Comparison of ENCODE assay signal across 19 cellular contexts in the genomic region with DNA sequence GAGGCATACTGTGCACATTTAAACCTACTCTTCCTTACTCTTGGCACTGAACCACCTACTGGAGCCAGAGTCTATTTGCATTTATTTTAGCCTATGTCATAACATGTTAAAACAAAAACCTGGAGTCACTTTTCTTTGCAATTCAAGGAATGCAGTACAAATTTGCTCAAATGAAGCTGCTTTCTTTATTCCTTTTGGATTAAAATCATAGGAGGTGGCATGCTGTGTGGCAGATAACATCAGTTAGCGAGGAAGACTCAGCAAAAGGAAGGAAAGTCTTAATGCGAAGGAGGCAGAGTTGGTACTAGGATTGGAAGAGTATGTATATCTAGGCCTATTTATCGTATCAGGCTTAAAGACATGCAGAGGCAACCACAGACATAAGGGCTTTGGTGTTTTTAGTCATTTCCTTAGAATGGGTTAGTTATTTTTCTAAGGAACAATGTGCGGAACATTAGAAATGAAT.
A peak's percentile ranks its signal among the peaks of the same experiment; 100 is the strongest.
DNase-seq lines count a peak whose midpoint lies in the region; ATAC-seq, FAIRE-seq and TF ChIP-seq lines count a peak whose summit lies in the region.
"Had no signal": no experiment of that assay in that cellular context is flagged by ENCODE, and none has a peak within 500 bp of the region (broad histone marks: within the 10 kb centered on the region; RNA-seq: fewer than 3 reads in every experiment).

No MANE protein-coding gene starts in this region.

- H3K4me2 ChIP-seq in keratinocyte (ENCODE audit: control insufficient read depth, extremely low read depth, insufficient read depth, low read depth, low read length): peak overlapping the region; percentile 56

- ATAC-seq in GM21528 (IDR thresholded peaks at IDR 0.05; ENCODE audit: low FRiP score, unreplicated experiment): no peak
- no peak for ATAC-seq in HG03135 (IDR thresholded peaks at IDR 0.05; ENCODE audit: unreplicated experiment)
- ATAC-seq in HG03439 (IDR thresholded peaks at IDR 0.05; ENCODE audit: unreplicated experiment): no peak
- ATAC-seq: body of pancreas; HCT116; left ventricle myocardium superior; stimulated activated naive CD8-positive, alpha-beta T cell treated with anti-CD3 and anti-CD28 coated beads, Interleukin-15, amount 100 ng/mL, for 72 hours had no signal

- H3K4me3 ChIP-seq in AG04449 (ENCODE audit: low read depth, low read length): peak overlapping the region; percentile 31
- no peak overlapping the region for H3K4me3 ChIP-seq in brain microvascular endothelial cell (ENCODE audit: low read depth, low read length)
- peak overlapping the region in 2 of 3 experiments; percentile 24 to 43 for H3K4me3 ChIP-seq in keratinocyte (ENCODE audit: control insufficient read depth in 2 of 3, extremely low read depth in 1 of 3, insufficient read depth in 2 of 3, low read depth in 1 of 3, low read length in 3 of 3)
- H3K4me3 ChIP-seq: body of pancreas, ovary had no signal

- FAIRE-seq in keratinocyte (lab: Jason Lieb, UNC): peak; percentile 72

- TF ChIP-seq CTCF in AG04449 (IDR thresholded peaks at IDR 0.05; ENCODE audit: insufficient read depth, low read length, missing control alignments) (no peak), brain microvascular endothelial cell (IDR thresholded peaks at IDR 0.05; ENCODE audit: low read depth, low read length, missing control alignments) (peak; percentile 10), keratinocyte (optimal IDR thresholded peaks at IDR 0.05 in 1 of 3, IDR thresholded peaks at IDR 0.05 in 1 of 3, conservative IDR thresholded peaks at IDR 0.05 in 1 of 3; ENCODE audit: extremely low read depth in 1 of 3, insufficient read depth in 2 of 3, low read length in 3 of 3) (no peak)

- dilution Hi-C loops in keratinocyte (cut with MboI; ENCODE audit: extremely low pct_ligation_motif_present, low sequenced_read_pairs): no loop called here

- POLR2A ChIA-PET in AG04449 (lab: Yijun Ruan, JAX): interaction anchor here (0.6 kb wide), 1 partner anchor 1695 kb away, joined by 3 read pairs; no protein-coding TSS in a partner anchor

- H3K9me3 ChIP-seq in keratinocyte (ENCODE audit: control insufficient read depth, low read depth, low read length): no peaks in the 10 kb centered on the region
- H3K9me3 ChIP-seq: body of pancreas, ovary had no signal

- peak overlapping the region; percentile 40 for H2AFZ ChIP-seq in keratinocyte (ENCODE audit: control insufficient read depth, low read length)

- peaks cover 2% of the 10 kb centered on the region for H3K9me1 ChIP-seq in keratinocyte (ENCODE audit: control insufficient read depth, extremely low read depth, insufficient read depth, low read length)

- H4K20me1 ChIP-seq in keratinocyte (ENCODE audit: control insufficient read depth, extremely low read depth, insufficient read depth, low read length): no peaks in the 10 kb centered on the region

- H3K27ac ChIP-seq in brain microvascular endothelial cell (peak overlapping the region; percentile 41), keratinocyte (ENCODE audit: control insufficient read depth, insufficient read depth, low read length) (no peak overlapping the region)
- H3K27ac ChIP-seq: body of pancreas, ovary had no signal

- no peak overlapping the region for H3K9ac ChIP-seq in keratinocyte (ENCODE audit: control insufficient read depth, extremely low read depth, insufficient read depth, low read length)

- H3K79me2 ChIP-seq in keratinocyte (ENCODE audit: control insufficient read depth, insufficient read depth, low read length): no peaks in the 10 kb centered on the region

- CTCF ChIA-PET in AG04449 (lab: Yijun Ruan, JAX): no interaction called here

- H3K27me3 ChIP-seq in brain microvascular endothelial cell (replicated peaks) (no peaks in the 10 kb centered on the region), keratinocyte (ENCODE audit: control insufficient read depth, extremely low read depth, insufficient read depth, low read length) (no peaks in the 10 kb centered on the region)
- H3K27me3 ChIP-seq: body of pancreas, ovary had no signal

- peaks cover 17% of the 10 kb centered on the region for H3K4me1 ChIP-seq in keratinocyte (ENCODE audit: control insufficient read depth, extremely low read depth, insufficient read depth, low read length)
- H3K4me1 ChIP-seq: body of pancreas had no signal

- peak; percentile 23 for DNase-seq in AG04449 (ENCODE audit: low read depth, low spot score)
- peak; percentile 28 for DNase-seq in EH (ENCODE audit: low read depth)
- peak; percentile 57 for DNase-seq in brain microvascular endothelial cell
- DNase-seq in keratinocyte (ENCODE audit: low read depth, low spot score): no peak
- no peak for DNase-seq in DMS79 (lab: John Stamatoyannopoulos, UW)
- DNase-seq: activated CD4-positive, alpha-beta T cell treated with anti-CD3 and anti-CD28 coated beads for 1 hour; body of pancreas; glutamatergic neuron; left ventricle myocardium superior; NCI-H1417 treated with DMSO at 0.1 percent for 48 hours; NCI-H2171 treated with DMSO at 0.1 percent for 48 hours; NCI-H82; ovary; stimulated activated CD4-positive, alpha-beta T cell treated with anti-CD3 and anti-CD28 coated beads, Interleukin-1b, Interleukin-23, amount 100 ng/mL, for 48 hours; stimulated activated naive CD8-positive, alpha-beta T cell treated with anti-CD3 and anti-CD28 coated beads, Interleukin-15, amount 100 ng/mL, for 72 hours had no signal

- in situ Hi-C loops in brain microvascular endothelial cell (cut with HindIII; ENCODE audit: low pct_ligation_motif_present, low sequenced_read_pairs): no loop called here

- H3K36me3 ChIP-seq in brain microvascular endothelial cell (replicated peaks) (no peaks in the 10 kb centered on the region), keratinocyte (ENCODE audit: control insufficient read depth in 2 of 2, extremely low read depth in 1 of 2, insufficient read depth in 2 of 2, low read length in 2 of 2) (peaks cover 0 to 6% of the 10 kb centered on the region in 2 experiments)
- H3K36me3 ChIP-seq: ovary had no signal

Comparison
In these comparisons a context has a peak if more than half of its experiments do, and no peak if none do; other contexts are left out.
1. DNase-seq: peak in AG04449 (single experiment), EH (single experiment) and brain microvascular endothelial cell (single experiment); none in keratinocyte (single experiment) and DMS79 (single experiment).